ENCODE assay signal across 18 cellular contexts in genomic region chr15:84961707-84962106, GRCh38.
"Had no signal": no experiment of that assay in that cellular context is flagged by ENCODE, and none has a peak within 500 bp of the region (broad histone marks: within the 10 kb centered on the region; RNA-seq: fewer than 3 reads in every experiment).

No MANE protein-coding gene starts in this region.

- H3K36me3 ChIP-seq: colonic mucosa, WERI-Rb-1 had no signal

- H3K27me3 ChIP-seq: colonic mucosa had no signal

- H3K4me3 ChIP-seq: colonic mucosa, psoas muscle had no signal

- H3K4me1 Mint-ChIP-seq: immature natural killer cell had no signal

- H3K9me3 ChIP-seq: colonic mucosa, psoas muscle had no signal

- H3K4me3 Mint-ChIP-seq: activated naive CD8-positive, alpha-beta T cell treated with anti-CD3 and anti-CD28 coated beads, Interleukin-2, amount 50 U/mL, for 24 hours; activated T-helper 1 cell treated with anti-CD3 and anti-CD28 coated beads, Interleukin-12 subunit alpha, Interleukin-12 subunit beta, Interleukin-2, Interleukin-4 antibody, amounts not matched to agents 30 ng/mL and 10 ng/mL and 1 ng/mL, durations not matched to agents 14 hours and 24 hours and 36 hours; immature natural killer cell; nephron; stimulated activated naive B cell treated with anti-CD40 and anti-IgM and Interleukin-4, amounts not matched to agents 10 μg/mL and 1 μg/mL and 100 μg/mL, for 72 hours had no signal

- H3K27me3 Mint-ChIP-seq: type B pancreatic cell had no signal

- DNase-seq: activated CD4-positive, alpha-beta T cell treated with anti-CD3 and anti-CD28 coated beads for 48 hours; activated naive CD4-positive, alpha-beta T cell treated with Interleukin-2 at 50 U/mL for 16 hours; activated naive CD8-positive, alpha-beta T cell treated with anti-CD3 and anti-CD28 coated beads, Interleukin-2, amount 50 U/mL, for 24 hours; caudate nucleus; colonic mucosa; effector CD4-positive, alpha-beta T cell; immature natural killer cell; left colon; occipital lobe; psoas muscle; stimulated activated CD4-positive, alpha-beta T cell treated with anti-CD3 and anti-CD28 coated beads, Interleukin-2, amount 100 ng/mL, for 24 hours; stimulated activated naive B cell treated with anti-CD40 and anti-IgM and Interleukin-4, amounts not matched to agents 10 μg/mL and 1 μg/mL and 100 μg/mL, for 72 hours; substantia nigra; WERI-Rb-1 had no signal

- H3K27ac ChIP-seq: colonic mucosa, psoas muscle, WERI-Rb-1 had no signal

- H3K27ac Mint-ChIP-seq: activated naive CD8-positive, alpha-beta T cell treated with anti-CD3 and anti-CD28 coated beads, Interleukin-2, amount 50 U/mL, for 24 hours; activated T-helper 1 cell treated with anti-CD3 and anti-CD28 coated beads, Interleukin-12 subunit alpha, Interleukin-12 subunit beta, Interleukin-2, Interleukin-4 antibody, amounts not matched to agents 30 ng/mL and 10 ng/mL and 1 ng/mL, durations not matched to agents 14 hours and 24 hours and 36 hours; immature natural killer cell; stimulated activated naive B cell treated with anti-CD40 and anti-IgM and Interleukin-4, amounts not matched to agents 10 μg/mL and 1 μg/mL and 100 μg/mL, for 72 hours had no signal

- H3K36me3 Mint-ChIP-seq: type B pancreatic cell had no signal

- H3K4me1 ChIP-seq: colonic mucosa, psoas muscle had no signal

- ATAC-seq: activated naive CD8-positive, alpha-beta T cell treated with anti-CD3 and anti-CD28 coated beads, Interleukin-2, amount 50 U/mL, for 24 hours; left colon; psoas muscle; sciatic nerve; stimulated activated naive B cell treated with anti-CD40 and anti-IgM and Interleukin-4, amounts not matched to agents 10 μg/mL and 1 μg/mL and 100 μg/mL, for 72 hours had no signal
